ENCODE assay signal across 36 cellular contexts in genomic region chr6:159817951-159818739, GRCh38. TPM values are rescaled to one million over a fixed set of nuclear protein-coding genes. Genes with fewer than 3 reads are reported as not detected.
"Had no signal": no experiment of that assay in that cellular context is flagged by ENCODE, and none has a peak within 500 bp of the region (broad histone marks: within the 10 kb centered on the region; RNA-seq: fewer than 3 reads in every experiment).

No MANE protein-coding gene starts in this region.

- H3K27me3 ChIP-seq: brain microvascular endothelial cell, cardiac muscle cell had no signal

- H3K9me3 Mint-ChIP-seq: activated CD8-positive, alpha-beta T cell treated with anti-CD3 and anti-CD28 coated beads for 36 hours; activated naive CD8-positive, alpha-beta T cell treated with anti-CD3 and anti-CD28 coated beads for 36 hours; activated T-cell treated with anti-CD3 and anti-CD28 coated beads, Interleukin-2, amount 50 U/mL, for 72 hours; activated T-helper 17 cell treated with anti-CD3 and anti-CD28 coated beads, Interleukin-2, amount 50 U/mL, for 72 hours; central memory CD8-positive, alpha-beta T cell; T-cell had no signal

- H3K4me2 ChIP-seq: KMS-11 had no signal

- ATAC-seq: activated CD8-positive, alpha-beta T cell treated with anti-CD3 and anti-CD28 coated beads for 36 hours; activated T-cell treated with anti-CD3 and anti-CD28 coated beads, Interleukin-2, amount 50 U/mL, for 72 hours; activated T-helper 17 cell treated with anti-CD3 and anti-CD28 coated beads, Interleukin-2, amount 50 U/mL, for 72 hours; Panc1; SK-N-SH treated with all-trans-retinoic acid at 6 μM for 48 hours; T-cell had no signal

- H3K27ac ChIP-seq: brain microvascular endothelial cell, cardiac muscle cell, KMS-11, SJSA1, WERI-Rb-1 had no signal

- DNase-seq: activated CD4-positive, alpha-beta T cell treated with anti-CD3 and anti-CD28 coated beads for 1 hour; activated CD4-positive, alpha-beta T cell treated with anti-CD3 and anti-CD28 coated beads for 48 hours; activated CD4-positive, CD25-positive, alpha-beta regulatory T cell; activated CD8-positive, alpha-beta T cell treated with anti-CD3 and anti-CD28 coated beads for 36 hours; activated effector memory CD4-positive, alpha-beta T cell treated with anti-CD3 and anti-CD28 coated beads, Interleukin-2, amount 50 U/mL, for 16 hours; activated naive CD4-positive, alpha-beta T cell; activated naive CD4-positive, alpha-beta T cell treated with anti-CD3 and anti-CD28 coated beads, Interleukin-2, amount 50 U/mL, for 16 hours; activated naive CD8-positive, alpha-beta T cell treated with anti-CD3 and anti-CD28 coated beads for 36 hours; activated T-cell treated with anti-CD3 and anti-CD28 coated beads, Interleukin-2, amount 50 U/mL, for 1 hour; activated T-cell treated with anti-CD3 and anti-CD28 coated beads, Interleukin-2, amount 50 U/mL, for 72 hours; amniotic stem cell; aorta; brain microvascular endothelial cell; NCI-H1105; NCI-H1417 treated with DMSO at 0.1 percent for 48 hours; NCI-H187 treated with DMSO at 0.1 percent for 48 hours; NCI-H2081; NCI-H2171 treated with DMSO at 0.1 percent for 48 hours; NCI-H2227 treated with DMSO at 0.1 percent for 48 hours; NCI-H446; NCI-H510A treated with DMSO at 0.1 percent for 48 hours; NCI-H69; SHP77; T-cell; T-helper 2 cell; T-helper 9 cell; WERI-Rb-1 had no signal

- H3K36me3 Mint-ChIP-seq: T-cell had no signal

- H3K36me3 ChIP-seq: brain microvascular endothelial cell, cardiac muscle cell, SJSA1, WERI-Rb-1 had no signal

- H3K9me3 ChIP-seq: SJSA1 had no signal

- H3K9ac ChIP-seq: KMS-11 had no signal

- H3K4me3 Mint-ChIP-seq: activated CD8-positive, alpha-beta T cell treated with anti-CD3 and anti-CD28 coated beads for 36 hours; activated naive CD8-positive, alpha-beta T cell treated with anti-CD3 and anti-CD28 coated beads for 36 hours; activated T-cell treated with anti-CD3 and anti-CD28 coated beads, Interleukin-2, amount 50 U/mL, for 72 hours; activated T-helper 17 cell treated with anti-CD3 and anti-CD28 coated beads, Interleukin-2, amount 50 U/mL, for 72 hours; central memory CD8-positive, alpha-beta T cell; T-cell had no signal

- H3K27ac Mint-ChIP-seq: activated CD8-positive, alpha-beta T cell treated with anti-CD3 and anti-CD28 coated beads for 36 hours; activated naive CD8-positive, alpha-beta T cell treated with anti-CD3 and anti-CD28 coated beads for 36 hours; activated T-cell treated with anti-CD3 and anti-CD28 coated beads, Interleukin-2, amount 50 U/mL, for 72 hours; activated T-helper 17 cell treated with anti-CD3 and anti-CD28 coated beads, Interleukin-2, amount 50 U/mL, for 72 hours had no signal

- H3K4me3 ChIP-seq: cardiac muscle cell, SJSA1 had no signal

- H3K4me1 ChIP-seq: SJSA1 had no signal

- H3K27me3 Mint-ChIP-seq: activated CD8-positive, alpha-beta T cell treated with anti-CD3 and anti-CD28 coated beads for 36 hours; activated naive CD8-positive, alpha-beta T cell treated with anti-CD3 and anti-CD28 coated beads for 36 hours; activated T-helper 17 cell treated with anti-CD3 and anti-CD28 coated beads, Interleukin-2, amount 50 U/mL, for 72 hours; central memory CD8-positive, alpha-beta T cell; T-cell had no signal

RNA-seq across cellular contexts. Expression of gene PNLDC1, which starts 18.1 kb away (rescaled TPM):
- total RNA-seq: MCF 10A, RPMI7951, SJSA1 had no signal
